Comparison of ENCODE assay signal across 21 cellular contexts in the genomic region with DNA sequence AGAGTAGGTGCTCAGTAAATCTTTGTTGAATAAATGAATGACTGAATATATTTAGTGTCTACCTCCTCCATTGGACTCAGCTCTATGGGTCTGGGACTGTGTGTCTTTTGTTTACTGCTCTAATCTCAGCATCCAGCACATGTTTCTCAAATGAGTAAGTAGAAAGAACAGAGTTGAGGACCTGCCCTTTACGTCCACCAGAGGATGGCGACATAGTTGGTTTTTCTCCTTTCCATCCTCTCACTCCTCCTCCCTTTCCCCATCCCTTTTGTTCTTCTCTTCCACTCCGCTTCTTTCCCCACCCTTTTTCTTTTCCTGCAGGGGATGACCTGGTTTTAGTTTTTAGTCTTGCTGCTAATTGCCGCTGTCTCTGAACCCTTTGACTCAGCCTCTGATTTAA. TPM values are rescaled to one million over a fixed set of nuclear protein-coding genes. Genes with fewer than 3 reads are reported as not detected.
"Had no signal": no experiment of that assay in that cellular context is flagged by ENCODE, and none has a peak within 500 bp of the region (broad histone marks: within the 10 kb centered on the region; RNA-seq: fewer than 3 reads in every experiment).

No MANE protein-coding gene starts in this region.

- H3K9me3 ChIP-seq: adrenal gland, mucosa of descending colon, prostate gland, testis, uterus had no signal

- ATAC-seq: left cardiac atrium; mucosa of descending colon; naive thymus-derived CD8-positive, alpha-beta T cell; sciatic nerve; stimulated activated naive CD8-positive, alpha-beta T cell treated with anti-CD3 and anti-CD28 coated beads, Interleukin-15, amount 100 ng/mL, for 72 hours had no signal

- H3K4me2 ChIP-seq: hepatocyte had no signal

- H3K27ac Mint-ChIP-seq: activated CD4-positive, alpha-beta T cell treated with anti-CD3 and anti-CD28 coated beads, Interleukin-2, amount 10 ng/mL, durations not matched to agents 7 days and 5 days; activated T-helper 2 cell treated with anti-CD3 and anti-CD28 coated beads, Interferon-gamma antibody, Interleukin-2, Interleukin-4, amounts not matched to agents 10 μg/mL and 5 μg/mL and 100 μg/mL, durations not matched to agents 14 hours and 24 hours and 36 hours; immature natural killer cell; naive thymus-derived CD8-positive, alpha-beta T cell; stimulated activated naive CD8-positive, alpha-beta T cell treated with anti-CD3 and anti-CD28 coated beads, Interleukin-15, amount 100 ng/mL, for 72 hours had no signal

- H3K36me3 ChIP-seq: adrenal gland, prostate gland, uterus had no signal

- H3K27ac ChIP-seq: adrenal gland, coronary artery, epithelial cell of prostate, hepatocyte, prostate gland, testis, uterus had no signal

- H3K4me3 Mint-ChIP-seq: activated CD4-positive, alpha-beta T cell treated with anti-CD3 and anti-CD28 coated beads, Interleukin-2, amount 10 ng/mL, durations not matched to agents 7 days and 5 days; immature natural killer cell; naive thymus-derived CD8-positive, alpha-beta T cell; stimulated activated naive CD8-positive, alpha-beta T cell treated with anti-CD3 and anti-CD28 coated beads, Interleukin-15, amount 100 ng/mL, for 72 hours had no signal

- H2AFZ ChIP-seq: hepatocyte had no signal

- DNase-seq: activated CD4-positive, alpha-beta T cell treated with anti-CD3 and anti-CD28 coated beads, Interleukin-2, amount 10 ng/mL, durations not matched to agents 7 days and 5 days; activated naive CD4-positive, alpha-beta T cell treated with anti-CD3 and anti-CD28 coated beads, Interleukin-2, amount 50 U/mL, for 16 hours; adrenal gland; caudate nucleus; effector CD8-positive, alpha-beta T cell; immature natural killer cell; left cardiac atrium; mucosa of descending colon; naive thymus-derived CD8-positive, alpha-beta T cell; stimulated activated CD4-positive, alpha-beta T cell treated with anti-CD3 and anti-CD28 coated beads, Interleukin-2, amount 100 ng/mL, for 48 hours; stimulated activated naive CD8-positive, alpha-beta T cell treated with anti-CD3 and anti-CD28 coated beads, Interleukin-15, amount 100 ng/mL, for 72 hours; T-helper 9 cell; testis; uterus had no signal

- H3K4me1 Mint-ChIP-seq: activated CD4-positive, alpha-beta T cell treated with anti-CD3 and anti-CD28 coated beads, Interleukin-2, amount 10 ng/mL, durations not matched to agents 7 days and 5 days; immature natural killer cell; naive thymus-derived CD8-positive, alpha-beta T cell; stimulated activated naive CD8-positive, alpha-beta T cell treated with anti-CD3 and anti-CD28 coated beads, Interleukin-15, amount 100 ng/mL, for 72 hours had no signal

- H3K9me3 Mint-ChIP-seq: activated CD4-positive, alpha-beta T cell treated with anti-CD3 and anti-CD28 coated beads, Interleukin-2, amount 10 ng/mL, durations not matched to agents 7 days and 5 days; activated T-helper 2 cell treated with anti-CD3 and anti-CD28 coated beads, Interferon-gamma antibody, Interleukin-2, Interleukin-4, amounts not matched to agents 10 μg/mL and 5 μg/mL and 100 μg/mL, durations not matched to agents 14 hours and 24 hours and 36 hours; immature natural killer cell had no signal

- H3K79me2 ChIP-seq: hepatocyte had no signal

- H3K36me3 Mint-ChIP-seq: immature natural killer cell had no signal

- H3K27me3 ChIP-seq: testis, uterus had no signal

- H3K4me3 ChIP-seq: adrenal gland, coronary artery, hepatocyte, mucosa of descending colon, prostate gland, testis, uterus had no signal

- H3K4me1 ChIP-seq: adrenal gland, prostate gland, testis, uterus had no signal

RNA-seq across cellular contexts. Expression of gene CHP2, which starts 12.1 kb away (rescaled TPM):
- total RNA-seq: activated CD4-positive, alpha-beta T cell treated with anti-CD3 and anti-CD28 coated beads, Interleukin-2, amount 10 ng/mL, durations not matched to agents 7 days and 5 days; activated T-helper 2 cell treated with anti-CD3 and anti-CD28 coated beads, Interferon-gamma antibody, Interleukin-2, Interleukin-4, amounts not matched to agents 10 μg/mL and 5 μg/mL and 100 μg/mL, durations not matched to agents 14 hours and 24 hours and 36 hours; left cardiac atrium; lung microvascular endothelial cell; naive thymus-derived CD8-positive, alpha-beta T cell had no signal
- polyA plus RNA-seq: immature natural killer cell; naive thymus-derived CD8-positive, alpha-beta T cell had no signal

RNA-seq across cellular contexts. Expression of gene ERN2, which starts 29.7 kb away (rescaled TPM):
- total RNA-seq: activated CD4-positive, alpha-beta T cell treated with anti-CD3 and anti-CD28 coated beads, Interleukin-2, amount 10 ng/mL, durations not matched to agents 7 days and 5 days; activated T-helper 2 cell treated with anti-CD3 and anti-CD28 coated beads, Interferon-gamma antibody, Interleukin-2, Interleukin-4, amounts not matched to agents 10 μg/mL and 5 μg/mL and 100 μg/mL, durations not matched to agents 14 hours and 24 hours and 36 hours; lung microvascular endothelial cell; naive thymus-derived CD8-positive, alpha-beta T cell; sciatic nerve had no signal
- polyA plus RNA-seq: immature natural killer cell; naive thymus-derived CD8-positive, alpha-beta T cell had no signal
